30 cellular contexts compared by ENCODE assay signal in genomic region chr12:86723326-86723725, GRCh38.
A peak's percentile ranks its signal among the peaks of the same experiment; 100 is the strongest.
DNase-seq lines count a peak whose midpoint lies in the region; ATAC-seq and TF ChIP-seq lines count a peak whose summit lies in the region.
"Had no signal": no experiment of that assay in that cellular context is flagged by ENCODE, and none has a peak within 500 bp of the region (broad histone marks: within the 10 kb centered on the region; RNA-seq: fewer than 3 reads in every experiment).

No MANE protein-coding gene starts in this region.

- H3K4me3 Mint-ChIP-seq in activated CD8-positive, alpha-beta memory T cell treated with anti-CD3 and anti-CD28 coated beads, Interleukin-2, amount 10 ng/mL, durations not matched to agents 7 days and 5 days, result no peak overlapping the region
- H3K4me3 Mint-ChIP-seq: activated naive CD4-positive, alpha-beta T cell treated with anti-CD3 and anti-CD28 coated beads, Interleukin-2, amount 10 ng/mL, durations not matched to agents 7 days and 5 days; brain; CD4-positive, alpha-beta T cell; stimulated activated naive CD8-positive, alpha-beta T cell treated with anti-CD3 and anti-CD28 coated beads, Interleukin-15, Interleukin-2, amounts not matched to agents 100 ng/mL and 50 ng/mL, for 24 hours; T-helper 17 cell had no signal

- H3K9me3 ChIP-seq in PC-9 (ENCODE audit: insufficient read depth, low read depth) (no peaks in the 10 kb centered on the region), osteoblast (ENCODE audit: low read depth, low read length) (peaks cover 3% of the 10 kb centered on the region)
- H3K9me3 ChIP-seq: adrenal gland, HAP-1, left ventricle myocardium inferior, neutrophil, thoracic aorta had no signal

- no peaks in the 10 kb centered on the region for H3F3A ChIP-seq in PC-9 (ENCODE audit: insufficient read depth, low read depth)

- H3K36me3 ChIP-seq in PC-9 (ENCODE audit: low read depth), result no peaks in the 10 kb centered on the region
- H3K36me3 ChIP-seq in osteoblast (ENCODE audit: insufficient read depth, low read length), result no peaks in the 10 kb centered on the region
- H3K36me3 ChIP-seq: adrenal gland, HAP-1, left ventricle myocardium inferior, neutrophil, thoracic aorta had no signal

- no peak overlapping the region for H3K4me2 ChIP-seq in PC-9
- H3K4me2 ChIP-seq in osteoblast (ENCODE audit: insufficient read depth, low read length), result no peak overlapping the region

- H2AFZ ChIP-seq in PC-9, result 0 out of 2 replicates have a peak overlapping the region, but pooled peaks have one; percentile 67
- peak overlapping the region; percentile 75 for H2AFZ ChIP-seq in osteoblast (ENCODE audit: low read length)

- intact Hi-C loops in PC-9 (cut with micrococcal nuclease; ENCODE audit: unreplicated experiment), result no loop called here

- peaks cover 7% of the 10 kb centered on the region for H3K9me3 Mint-ChIP-seq in activated CD8-positive, alpha-beta memory T cell treated with anti-CD3 and anti-CD28 coated beads, Interleukin-2, amount 10 ng/mL, durations not matched to agents 7 days and 5 days (ENCODE audit: low read depth)
- H3K9me3 Mint-ChIP-seq: activated naive CD4-positive, alpha-beta T cell treated with anti-CD3 and anti-CD28 coated beads, Interleukin-2, amount 10 ng/mL, durations not matched to agents 7 days and 5 days; brain had no signal

- no peak for ATAC-seq in HG02759 (IDR thresholded peaks at IDR 0.05; ENCODE audit: unreplicated experiment)
- ATAC-seq in activated CD8-positive, alpha-beta memory T cell treated with anti-CD3 and anti-CD28 coated beads, Interleukin-2, amount 10 ng/mL, durations not matched to agents 7 days and 5 days, result no peak
- ATAC-seq: HepG2, right cardiac atrium, T-helper 17 cell had no signal

- H3K4me3 ChIP-seq in PC-9, result no peak overlapping the region
- no peak overlapping the region for H3K4me3 ChIP-seq in fibroblast of mammary gland (ENCODE audit: control insufficient read depth, low read depth, low read length)
- no peak overlapping the region for H3K4me3 ChIP-seq in osteoblast (ENCODE audit: insufficient read depth, low read length)
- H3K4me3 ChIP-seq: adrenal gland, dorsolateral prefrontal cortex, HAP-1, left ventricle myocardium inferior, SK-N-MC, thoracic aorta had no signal

- no peak overlapping the region for H3K27ac Mint-ChIP-seq in activated CD8-positive, alpha-beta memory T cell treated with anti-CD3 and anti-CD28 coated beads, Interleukin-2, amount 10 ng/mL, durations not matched to agents 7 days and 5 days
- H3K27ac Mint-ChIP-seq: activated naive CD4-positive, alpha-beta T cell treated with anti-CD3 and anti-CD28 coated beads, Interleukin-2, amount 10 ng/mL, durations not matched to agents 7 days and 5 days; brain; CD4-positive, alpha-beta T cell; stimulated activated naive CD8-positive, alpha-beta T cell treated with anti-CD3 and anti-CD28 coated beads, Interleukin-15, Interleukin-2, amounts not matched to agents 100 ng/mL and 50 ng/mL, for 24 hours; T-helper 17 cell had no signal

- H3K4me1 Mint-ChIP-seq in activated CD8-positive, alpha-beta memory T cell treated with anti-CD3 and anti-CD28 coated beads, Interleukin-2, amount 10 ng/mL, durations not matched to agents 7 days and 5 days, result no peaks in the 10 kb centered on the region
- H3K4me1 Mint-ChIP-seq: activated naive CD4-positive, alpha-beta T cell treated with anti-CD3 and anti-CD28 coated beads, Interleukin-2, amount 10 ng/mL, durations not matched to agents 7 days and 5 days; T-helper 17 cell had no signal

- DNase-seq in DMS 273 (lab: John Stamatoyannopoulos, UW; ENCODE audit: unreplicated experiment) (peak; percentile 23), DMS 273 treated with DMSO at 0.1 percent for 48 hours (lab: John Stamatoyannopoulos, UW) (no peak), PC-9 (no peak), fibroblast of mammary gland (ENCODE audit: low read depth) (peak; percentile 5), osteoblast (ENCODE audit: insufficient read length, low spot score, missing footprints) (no peak), NCI-H187 treated with DMSO at 0.1 percent for 48 hours (lab: John Stamatoyannopoulos, UW) (no peak)
- no peak for DNase-seq in activated CD8-positive, alpha-beta memory T cell treated with anti-CD3 and anti-CD28 coated beads, Interleukin-2, amount 10 ng/mL, durations not matched to agents 7 days and 5 days
- DNase-seq: activated CD4-positive, alpha-beta T cell treated with anti-CD3 and anti-CD28 coated beads, Interleukin-2, amount 50 U/mL, for 48 hours; activated CD4-positive, CD25-positive, alpha-beta regulatory T cell treated with anti-CD3 and anti-CD28 coated beads, Interleukin-2, amount 50 U/mL, for 72 hours; activated CD8-positive, alpha-beta memory T cell treated with anti-CD3 and anti-CD28 coated beads, Interleukin-2, amount 50 U/mL, for 4 hours; activated naive CD4-positive, alpha-beta T cell treated with anti-CD3 and anti-CD28 coated beads, Interleukin-2, amount 10 ng/mL, durations not matched to agents 7 days and 5 days; adrenal gland; CD4-positive, alpha-beta T cell; cerebellar nuclear complex; dorsolateral prefrontal cortex; left ventricle myocardium inferior; mesendoderm; right cardiac atrium; stimulated activated CD4-positive, alpha-beta T cell treated with anti-CD3 and anti-CD28 coated beads, Interleukin-1b, Interleukin-23, amount 100 ng/mL, for 48 hours; T-helper 17 cell had no signal

- H3K27me3 ChIP-seq in PC-9 (ENCODE audit: insufficient read depth, low read depth) (no peaks in the 10 kb centered on the region), osteoblast (ENCODE audit: insufficient read depth, low read length) (no peaks in the 10 kb centered on the region)
- H3K27me3 ChIP-seq: adrenal gland, dorsolateral prefrontal cortex, neutrophil had no signal

- no TSS peak for BruUV-seq in PC-9 (replicated peaks; lab: Mats Ljungman, UMichigan)

- H3K9me2 ChIP-seq in PC-9 (ENCODE audit: insufficient read depth), result no peaks in the 10 kb centered on the region

- no peaks in the 10 kb centered on the region for H3K36me3 Mint-ChIP-seq in activated CD8-positive, alpha-beta memory T cell treated with anti-CD3 and anti-CD28 coated beads, Interleukin-2, amount 10 ng/mL, durations not matched to agents 7 days and 5 days
- H3K36me3 Mint-ChIP-seq: activated naive CD4-positive, alpha-beta T cell treated with anti-CD3 and anti-CD28 coated beads, Interleukin-2, amount 10 ng/mL, durations not matched to agents 7 days and 5 days; brain had no signal

- H3K79me2 ChIP-seq in PC-9 (ENCODE audit: low read depth) (no peaks in the 10 kb centered on the region), osteoblast (ENCODE audit: insufficient read depth, low read length) (no peaks in the 10 kb centered on the region)

- CTCF ChIA-PET in PC-9 (lab: Charles Lee), result no interaction called here
- CTCF ChIA-PET in activated CD8-positive, alpha-beta memory T cell treated with anti-CD3 and anti-CD28 coated beads, Interleukin-2, amount 10 ng/mL, durations not matched to agents 7 days and 5 days (lab: Charles Lee), result no interaction called here

- H3K4me1 ChIP-seq in PC-9 (replicated peaks; ENCODE audit: insufficient read depth) (no peaks in the 10 kb centered on the region), osteoblast (ENCODE audit: insufficient read depth, low read length) (peaks cover 8% of the 10 kb centered on the region)
- H3K4me1 ChIP-seq: adrenal gland, HAP-1, left ventricle myocardium inferior had no signal

- H4K20me1 ChIP-seq in PC-9 (ENCODE audit: insufficient read depth) (no peaks in the 10 kb centered on the region), osteoblast (ENCODE audit: insufficient read depth, low read length) (no peaks in the 10 kb centered on the region)

- no peak for TF ChIP-seq CTCF in PC-9 (conservative IDR thresholded peaks at IDR 0.05)
- TF ChIP-seq CTCF in fibroblast of mammary gland (conservative IDR thresholded peaks at IDR 0.05; ENCODE audit: control insufficient read depth, insufficient read depth, low read depth, low read length), result no peak
- no peak for TF ChIP-seq CTCF in osteoblast (IDR thresholded peaks at IDR 0.05; ENCODE audit: extremely low read depth, low read depth, low read length)

- no peaks in the 10 kb centered on the region for H3K27me3 Mint-ChIP-seq in activated CD8-positive, alpha-beta memory T cell treated with anti-CD3 and anti-CD28 coated beads, Interleukin-2, amount 10 ng/mL, durations not matched to agents 7 days and 5 days
- H3K27me3 Mint-ChIP-seq: activated naive CD4-positive, alpha-beta T cell treated with anti-CD3 and anti-CD28 coated beads, Interleukin-2, amount 10 ng/mL, durations not matched to agents 7 days and 5 days; brain; CD4-positive, alpha-beta T cell; stimulated activated naive CD8-positive, alpha-beta T cell treated with anti-CD3 and anti-CD28 coated beads, Interleukin-15, Interleukin-2, amounts not matched to agents 100 ng/mL and 50 ng/mL, for 24 hours; T-helper 17 cell had no signal

- H3K27ac ChIP-seq in PC-9, result no peak overlapping the region
- no peak overlapping the region for H3K27ac ChIP-seq in osteoblast (ENCODE audit: low read depth, low read length)
- H3K27ac ChIP-seq: 22Rv1, adrenal gland, dorsolateral prefrontal cortex, HL-60, left ventricle myocardium inferior, neutrophil, SK-N-MC, thoracic aorta had no signal

- POLR2A ChIA-PET in PC-9 (lab: Charles Lee; ENCODE audit: unreplicated experiment), result no interaction called here

Comparison
In these comparisons a context has a peak if more than half of its experiments do, and no peak if none do; other contexts are left out.
1. DNase-seq: peak in DMS 273 (single experiment) and fibroblast of mammary gland (single experiment); none in DMS 273 treated with DMSO at 0.1 percent for 48 hours (single experiment), PC-9 (0 of 2), osteoblast (single experiment), activated CD8-positive, alpha-beta memory T cell treated with anti-CD3 and anti-CD28 coated beads, Interleukin-2, amount 10 ng/mL, durations not matched to agents 7 days and 5 days (single experiment) and NCI-H187 treated with DMSO at 0.1 percent for 48 hours (single experiment).